Comparison of ENCODE assay signal across 8 cellular contexts in the genomic region with DNA sequence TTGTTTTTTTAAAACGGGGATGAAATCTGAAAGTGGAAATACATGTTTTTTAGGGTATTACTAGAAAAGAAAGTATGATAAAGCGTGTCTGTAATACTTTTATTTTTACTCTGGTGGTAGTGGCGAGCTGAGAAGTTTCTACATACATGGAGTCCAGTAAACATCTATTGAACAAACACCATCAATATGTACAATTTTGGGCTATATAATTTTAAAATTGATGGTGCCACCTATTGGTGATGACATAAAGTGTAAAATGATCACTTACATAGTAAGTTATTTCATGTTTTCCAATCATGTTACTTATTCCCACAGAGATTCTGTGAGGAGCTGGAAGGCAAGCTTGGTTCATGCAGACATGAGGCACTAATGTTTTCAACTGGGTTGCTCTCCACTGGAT. TPM values are rescaled to one million over a fixed set of nuclear protein-coding genes. Genes with fewer than 3 reads are reported as not detected.
A peak's percentile ranks its signal among the peaks of the same experiment; 100 is the strongest.
DNase-seq lines count a peak whose midpoint lies in the region; ATAC-seq and TF ChIP-seq lines count a peak whose summit lies in the region.

No MANE protein-coding gene starts in this region.

- H2AFZ ChIP-seq in neuron (ENCODE audit: low read depth, low read length) = peak overlapping the region; percentile 43

- no peaks in the 10 kb centered on the region for H3K9me3 ChIP-seq in neuron (ENCODE audit: low read length)

- H3K4me1 ChIP-seq in neuron (ENCODE audit: insufficient read depth, low read length) = peaks cover 7% of the 10 kb centered on the region

- no peaks in the 10 kb centered on the region for H3K36me3 ChIP-seq in neuron (ENCODE audit: insufficient read depth, low read length)

- no peak overlapping the region for H3K4me3 ChIP-seq in neuron (ENCODE audit: low read length)

- POLR2A ChIA-PET in HEK293T (lab: Yijun Ruan, JAX) = interaction anchor here (1.1 kb wide), 1 partner anchor 31 kb away, joined by 4 read pairs; a partner anchor contains a TSS

- DNase-seq in Right ventricle myocardium superior = no peak
- DNase-seq in cardiac septum (ENCODE audit: low spot score) = no peak
- DNase-seq in NCI-H69 (lab: John Stamatoyannopoulos, UW) = peak; percentile 25
- peak; percentile 39 to 42 for DNase-seq in dermis microvascular lymphatic vessel endothelial cell (ENCODE audit: low read depth in 2 of 2)
- no peak for DNase-seq in HEK293T (ENCODE audit: extremely low spot score)
- no peak for DNase-seq in NCI-H526 treated with DMSO at 0.1 percent for 48 hours (lab: John Stamatoyannopoulos, UW)

- ATAC-seq in Right ventricle myocardium superior (ENCODE audit: poor library complexity) (peak; percentile 58), HG03280 (IDR thresholded peaks at IDR 0.05; ENCODE audit: unreplicated experiment) (no peak)

- H3K27me3 ChIP-seq in neuron (ENCODE audit: insufficient read depth, low read length) = no peaks in the 10 kb centered on the region

- CTCF ChIA-PET in HEK293T (lab: Yijun Ruan, JAX) = interaction anchor here (0.8 to 1.6 kb wide), 4 partner anchors 17 to 41 kb away, joined by 3 to 6 read pairs (median 4); a partner anchor contains a TSS

- intact Hi-C loops in Right ventricle myocardium superior (cut with DNase I) (loop anchor here (10.0 kb wide), 1 partner anchor 131 kb away; no protein-coding TSS in a partner anchor), cardiac septum (cut with DNase I) (loop anchor here (1.0 kb wide), 1 partner anchor 132 kb away; no protein-coding TSS in a partner anchor)

TF ChIP-seq in HEK293T, 16 proteins besides CTCF, POLR2A, EP300 and RAD21:
- TF ChIP-seq FOXM1 (IDR thresholded peaks at IDR 0.05; ENCODE audit: borderline replicate concordance) (no peak), L3MBTL2 (conservative IDR thresholded peaks at IDR 0.05) (no peak), SP1 (IDR thresholded peaks at IDR 0.05) (no peak), NFRKB (IDR thresholded peaks at IDR 0.05) (no peak), CTBP1 (IDR thresholded peaks at IDR 0.05; ENCODE audit: borderline replicate concordance) (no peak), ELF4 (IDR thresholded peaks at IDR 0.05) (no peak), FOXA1 (IDR thresholded peaks at IDR 0.05) (no peak), TARDBP (IDR thresholded peaks at IDR 0.05) (no peak), LEF1 (IDR thresholded peaks at IDR 0.05; ENCODE audit: borderline replicate concordance) (no peak), BHLHE40 (IDR thresholded peaks at IDR 0.05; ENCODE audit: borderline replicate concordance) (no peak), SUZ12 (IDR thresholded peaks at IDR 0.05) (no peak), ARNT (IDR thresholded peaks at IDR 0.05) (no peak), ZNF384 (IDR thresholded peaks at IDR 0.05) (no peak), HDGF (IDR thresholded peaks at IDR 0.05; ENCODE audit: borderline replicate concordance) (no peak), FOXK2 (IDR thresholded peaks at IDR 0.05) (no peak)
- TF ChIP-seq, protein P1, sequence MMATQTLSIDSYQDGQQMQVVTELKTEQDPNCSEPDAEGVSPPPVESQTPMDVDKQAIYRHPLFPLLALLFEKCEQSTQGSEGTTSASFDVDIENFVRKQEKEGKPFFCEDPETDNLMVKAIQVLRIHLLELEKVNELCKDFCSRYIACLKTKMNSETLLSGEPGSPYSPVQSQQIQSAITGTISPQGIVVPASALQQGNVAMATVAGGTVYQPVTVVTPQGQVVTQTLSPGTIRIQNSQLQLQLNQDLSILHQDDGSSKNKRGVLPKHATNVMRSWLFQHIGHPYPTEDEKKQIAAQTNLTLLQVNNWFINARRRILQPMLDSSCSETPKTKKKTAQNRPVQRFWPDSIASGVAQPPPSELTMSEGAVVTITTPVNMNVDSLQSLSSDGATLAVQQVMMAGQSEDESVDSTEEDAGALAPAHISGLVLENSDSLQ (IDR thresholded peaks at IDR 0.05) = no peak

RNA-seq across cellular contexts. Expression of a gene that starts 31.5 kb away (rescaled TPM):
- total RNA-seq in Right ventricle myocardium superior (45.8 TPM), cardiac septum (66.5 TPM), dermis microvascular lymphatic vessel endothelial cell (22.9 and 47.2 TPM in 2 replicates)

Comparison
In these comparisons a context has a peak if more than half of its experiments do, and no peak if none do; other contexts are left out.
1. DNase-seq: peak in NCI-H69 (single experiment) and dermis microvascular lymphatic vessel endothelial cell (2 of 2); none in Right ventricle myocardium superior (single experiment), cardiac septum (single experiment), HEK293T (single experiment) and NCI-H526 treated with DMSO at 0.1 percent for 48 hours (single experiment).